In the genomic region with DNA sequence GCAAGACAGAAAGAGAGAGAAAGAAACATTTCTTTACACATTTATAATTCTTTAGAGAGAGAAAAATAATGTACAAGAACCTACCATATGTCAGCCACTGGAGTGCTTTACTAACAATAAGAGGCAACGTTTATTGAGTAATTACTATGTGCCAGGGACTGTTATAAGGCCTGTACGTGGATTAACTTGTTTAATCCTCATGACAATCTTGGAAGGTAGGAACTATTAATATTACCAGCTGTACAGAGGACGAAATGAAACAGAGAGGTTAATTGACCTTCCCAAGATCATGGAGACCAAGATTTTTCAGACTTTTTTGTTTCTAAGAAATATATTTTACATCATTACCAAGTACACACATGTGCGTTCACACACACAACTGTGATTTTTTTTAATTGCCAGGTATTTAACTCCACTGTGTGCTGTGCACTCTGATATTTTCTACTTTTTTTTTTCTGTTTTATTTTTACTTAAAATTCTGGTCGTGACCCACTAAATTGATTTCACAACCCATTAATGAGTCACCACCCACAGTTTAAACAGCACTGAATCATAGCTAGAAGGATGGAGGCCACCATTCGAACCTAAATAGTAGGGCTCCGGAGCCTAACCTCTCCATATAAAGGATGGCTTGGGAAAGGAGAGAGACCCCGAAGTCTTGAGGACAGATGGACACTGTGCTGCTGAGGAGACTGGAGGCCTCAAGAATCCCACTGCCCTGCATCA, we compare ENCODE assay signal across 1 cellular context.
TF ChIP-seq lines count a peak whose summit lies in the region.

No MANE protein-coding gene starts in this region.

TF ChIP-seq in GM12878, 131 proteins besides CTCF, POLR2A, EP300 and RAD21:
- TF ChIP-seq FOXM1 (IDR thresholded peaks at IDR 0.05; ENCODE audit: low read depth, low read length) (0 out of 2 replicates have a peak, but pooled peaks have one; percentile 46), WRNIP1 (IDR thresholded peaks at IDR 0.05; ENCODE audit: borderline replicate concordance, low read depth, low read length) (no peak), MTA2 (IDR thresholded peaks at IDR 0.05; ENCODE audit: low read depth) (no peak), ETV6 (conservative IDR thresholded peaks at IDR 0.05 in 1 of 2, IDR thresholded peaks at IDR 0.05 in 1 of 2; ENCODE audit: borderline replicate concordance in 1 of 2, low read depth in 1 of 2) (no peak), CHD1 (IDR thresholded peaks at IDR 0.05; ENCODE audit: low read depth, low read length) (no peak), JUNB (IDR thresholded peaks at IDR 0.05) (peak; percentile 86), RUNX3 (IDR thresholded peaks at IDR 0.05; ENCODE audit: low read length) (peak; percentile 77), SMAD1 (IDR thresholded peaks at IDR 0.05; ENCODE audit: low read depth, partially characterized antibody) (no peak), IKZF2 (IDR thresholded peaks at IDR 0.05) (no peak), HCFC1 (IDR thresholded peaks at IDR 0.05; ENCODE audit: low read length) (no peak), TCF7 (IDR thresholded peaks at IDR 0.05; ENCODE audit: borderline replicate concordance) (no peak), ZNF207 (IDR thresholded peaks at IDR 0.05; ENCODE audit: borderline replicate concordance) (no peak), TBL1XR1 (IDR thresholded peaks at IDR 0.05; ENCODE audit: low read depth, low read length) (no peak), NFIC (IDR thresholded peaks at IDR 0.05; ENCODE audit: low read depth, low read length) (peak; percentile 66), KLF5 (IDR thresholded peaks at IDR 0.05; ENCODE audit: partially characterized antibody) (no peak), NR2C1 (IDR thresholded peaks at IDR 0.05) (no peak), MEF2A (IDR thresholded peaks at IDR 0.05; ENCODE audit: insufficient read depth, low read depth, low read length) (0 out of 2 replicates have a peak, but pooled peaks have one; percentile 43), GABPA (IDR thresholded peaks at IDR 0.05; ENCODE audit: low read depth) (0 out of 2 replicates have a peak, but pooled peaks have one; percentile 18), HDAC6 (IDR thresholded peaks at IDR 0.05; ENCODE audit: unreplicated experiment) (no peak), BCL11A (IDR thresholded peaks at IDR 0.05; ENCODE audit: low read depth, low read length) (0 out of 2 replicates have a peak, but pooled peaks have one; percentile 29), EED (IDR thresholded peaks at IDR 0.05; ENCODE audit: low read depth) (0 out of 2 replicates have a peak, but pooled peaks have one; percentile 43), NRF1 (conservative IDR thresholded peaks at IDR 0.05; ENCODE audit: low read depth, low read length) (no peak)
- TF ChIP-seq, protein P1, sequence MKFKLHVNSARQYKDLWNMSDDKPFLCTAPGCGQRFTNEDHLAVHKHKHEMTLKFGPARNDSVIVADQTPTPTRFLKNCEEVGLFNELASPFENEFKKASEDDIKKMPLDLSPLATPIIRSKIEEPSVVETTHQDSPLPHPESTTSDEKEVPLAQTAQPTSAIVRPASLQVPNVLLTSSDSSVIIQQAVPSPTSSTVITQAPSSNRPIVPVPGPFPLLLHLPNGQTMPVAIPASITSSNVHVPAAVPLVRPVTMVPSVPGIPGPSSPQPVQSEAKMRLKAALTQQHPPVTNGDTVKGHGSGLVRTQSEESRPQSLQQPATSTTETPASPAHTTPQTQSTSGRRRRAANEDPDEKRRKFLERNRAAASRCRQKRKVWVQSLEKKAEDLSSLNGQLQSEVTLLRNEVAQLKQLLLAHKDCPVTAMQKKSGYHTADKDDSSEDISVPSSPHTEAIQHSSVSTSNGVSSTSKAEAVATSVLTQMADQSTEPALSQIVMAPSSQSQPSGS (IDR thresholded peaks at IDR 0.05; ENCODE audit: low read length): no peak
- TF ChIP-seq, protein P2, sequence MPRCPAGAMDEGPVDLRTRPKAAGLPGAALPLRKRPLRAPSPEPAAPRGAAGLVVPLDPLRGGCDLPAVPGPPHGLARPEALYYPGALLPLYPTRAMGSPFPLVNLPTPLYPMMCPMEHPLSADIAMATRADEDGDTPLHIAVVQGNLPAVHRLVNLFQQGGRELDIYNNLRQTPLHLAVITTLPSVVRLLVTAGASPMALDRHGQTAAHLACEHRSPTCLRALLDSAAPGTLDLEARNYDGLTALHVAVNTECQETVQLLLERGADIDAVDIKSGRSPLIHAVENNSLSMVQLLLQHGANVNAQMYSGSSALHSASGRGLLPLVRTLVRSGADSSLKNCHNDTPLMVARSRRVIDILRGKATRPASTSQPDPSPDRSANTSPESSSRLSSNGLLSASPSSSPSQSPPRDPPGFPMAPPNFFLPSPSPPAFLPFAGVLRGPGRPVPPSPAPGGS (IDR thresholded peaks at IDR 0.05; ENCODE audit: borderline replicate concordance, insufficient read depth, low read depth, low read length, poor library complexity, severe bottlenecking): no peak
